In genomic region chr13:32826372-32826771, GRCh38 we compare ENCODE assay signal across 7 cellular contexts.
DNase-seq lines count a peak whose midpoint lies in the region; ATAC-seq and TF ChIP-seq lines count a peak whose summit lies in the region.
"Not testable (repeated sequence)": the region's sequence is repeated elsewhere in the genome, so short reads cannot be mapped to it uniquely, and the experiment has no call there.

No MANE protein-coding gene starts in this region.

- not testable (repeated sequence) for H3K18ac ChIP-seq in mesenchymal stem cell (ENCODE audit: low read depth in 1 of 2, low read length in 2 of 2)

- DNase-seq in GM06990 (ENCODE audit: extremely low read depth, insufficient read length); PC-3; mesenchymal stem cell: not testable (repeated sequence)

- BruUV-seq in PC-3 (replicated peaks; lab: Mats Ljungman, UMichigan) = not testable (repeated sequence)

- not testable (repeated sequence) for H3K4me2 ChIP-seq in PC-3 (ENCODE audit: low read length); mesenchymal stem cell (ENCODE audit: low read length, poor library complexity, severe bottlenecking)

- WGBS in mesenchymal stem cell = 98% methylated on average over 5 of the region's 5 CpGs

- not testable (repeated sequence) for H3K14ac ChIP-seq in mesenchymal stem cell (ENCODE audit: low read length in 2 of 2)

- H3K79me2 ChIP-seq in PC-3 (ENCODE audit: low read length) = not testable (repeated sequence)

- H3K4me3 ChIP-seq in GM06990 (replicated peaks; ENCODE audit: low read depth, low read length); PC-3 (ENCODE audit: low read length); mesenchymal stem cell (ENCODE audit: insufficient read depth in 1 of 2, low read depth in 1 of 2, low read length in 2 of 2): not testable (repeated sequence)

- not testable (repeated sequence) for H3K79me1 ChIP-seq in mesenchymal stem cell (replicated peaks; ENCODE audit: low read length, poor library complexity, severe bottlenecking)

- not testable (repeated sequence) for H2BK5ac ChIP-seq in mesenchymal stem cell (ENCODE audit: low read depth, low read length, poor library complexity, severe bottlenecking)

- not testable (repeated sequence) for H3K27me3 ChIP-seq in GM06990 (replicated peaks; ENCODE audit: control insufficient read depth, insufficient read depth, low read length); PC-3 (ENCODE audit: low read length); mesenchymal stem cell (ENCODE audit: control insufficient read depth in 1 of 2, insufficient read depth in 1 of 2, low read length in 2 of 2)

- POLR2A ChIA-PET in PC-3 (lab: Charles Lee; ENCODE audit: unreplicated experiment) = not testable (repeated sequence)

- ATAC-seq in GM18508 (IDR thresholded peaks at IDR 0.05; ENCODE audit: insufficient read depth, unreplicated experiment) = peak; percentile 48
- ATAC-seq in GM18870 (IDR thresholded peaks at IDR 0.05; ENCODE audit: unreplicated experiment) = peak; percentile 66
- ATAC-seq in HG02642 (IDR thresholded peaks at IDR 0.05; ENCODE audit: poor library complexity, unreplicated experiment) = peak; percentile 39
- ATAC-seq in HG03432 (IDR thresholded peaks at IDR 0.05; ENCODE audit: unreplicated experiment) = peak; percentile 66
- ATAC-seq in PC-3 = not testable (repeated sequence)

- TF ChIP-seq CTCF in GM06990 (IDR thresholded peaks at IDR 0.05; ENCODE audit: insufficient read depth, low read length, poor library complexity, severe bottlenecking) = peak; percentile 26
- TF ChIP-seq CTCF in PC-3 (conservative IDR thresholded peaks at IDR 0.05; ENCODE audit: low read depth, low read length) = not testable (repeated sequence)

- not testable (repeated sequence) for H3F3A ChIP-seq in PC-3 (ENCODE audit: low read length, unreplicated experiment)

- not testable (repeated sequence) for H2BK120ac ChIP-seq in mesenchymal stem cell (ENCODE audit: low read depth, low read length)

- H2BK15ac ChIP-seq in mesenchymal stem cell (ENCODE audit: low read depth, poor library complexity, severe bottlenecking) = not testable (repeated sequence)

- not testable (repeated sequence) for H3K9ac ChIP-seq in PC-3 (ENCODE audit: low read length); mesenchymal stem cell (ENCODE audit: low read length)

- CTCF ChIA-PET in PC-3 (lab: Charles Lee) = not testable (repeated sequence)

- H3K9me2 ChIP-seq in PC-3 (replicated peaks; ENCODE audit: low read length) = not testable (repeated sequence)

- not testable (repeated sequence) for H4K91ac ChIP-seq in mesenchymal stem cell (ENCODE audit: low read length)

- H3K4ac ChIP-seq in mesenchymal stem cell (ENCODE audit: low read depth in 1 of 2, low read length in 2 of 2) = not testable (repeated sequence)

- not testable (repeated sequence) for H3K36me3 ChIP-seq in GM06990 (ENCODE audit: control insufficient read depth, insufficient read depth, low read length); PC-3 (ENCODE audit: low read depth, low read length); mesenchymal stem cell (ENCODE audit: control insufficient read depth in 1 of 2, insufficient read depth in 2 of 2, low read depth in 1 of 2, low read length in 2 of 2)

- intact Hi-C loops in PC-3 (cut with micrococcal nuclease) = not testable (repeated sequence)

- H3K9me3 ChIP-seq in PC-3 (ENCODE audit: low read length); mesenchymal stem cell (ENCODE audit: control insufficient read depth, low read length): not testable (repeated sequence)

- H3K27ac ChIP-seq in PC-3 (ENCODE audit: low read length) = peak overlapping the region; percentile 95
- not testable (repeated sequence) for H3K27ac ChIP-seq in mesenchymal stem cell (ENCODE audit: low read length, poor library complexity, severe bottlenecking)

- not testable (repeated sequence) for H3K23ac ChIP-seq in mesenchymal stem cell (ENCODE audit: low read length in 2 of 2)

- H4K20me1 ChIP-seq in PC-3 (ENCODE audit: low read length) = not testable (repeated sequence)

- peaks cover 59% of the 10 kb centered on the region for H3K4me1 ChIP-seq in PC-3 (ENCODE audit: insufficient read depth, low read length)
- peaks cover 16% of the 10 kb centered on the region for H3K4me1 ChIP-seq in mesenchymal stem cell (ENCODE audit: control insufficient read depth, insufficient read depth, low read depth, low read length)

- H4K8ac ChIP-seq in mesenchymal stem cell (ENCODE audit: low read length) = not testable (repeated sequence)

- peak overlapping the region; percentile 98 for H2AK5ac ChIP-seq in mesenchymal stem cell (ENCODE audit: low read length, severe bottlenecking)

- H2BK12ac ChIP-seq in mesenchymal stem cell (ENCODE audit: low read length in 2 of 2) = not testable (repeated sequence)

- not testable (repeated sequence) for H2AFZ ChIP-seq in PC-3 (ENCODE audit: low read length); mesenchymal stem cell (ENCODE audit: low read depth, low read length)
